Comparison of ENCODE assay signal across 12 cellular contexts in genomic region chr1:180270767-180271639, GRCh38. TPM values are rescaled to one million over a fixed set of nuclear protein-coding genes. Genes with fewer than 3 reads are reported as not detected.
A peak's percentile ranks its signal among the peaks of the same experiment; 100 is the strongest.
DNase-seq lines count a peak whose midpoint lies in the region; ATAC-seq and TF ChIP-seq lines count a peak whose summit lies in the region.
"Had no signal": no experiment of that assay in that cellular context is flagged by ENCODE, and none has a peak within 500 bp of the region (broad histone marks: within the 10 kb centered on the region; RNA-seq: fewer than 3 reads in every experiment).

No MANE protein-coding gene starts in this region.

- peak; percentile 6 for ATAC-seq in stimulated activated effector memory CD8-positive, alpha-beta T cell treated with anti-CD3 and anti-CD28 coated beads, Interleukin-12 subunit alpha, Interleukin-12 subunit beta, amount 100 ng/mL, for 72 hours
- ATAC-seq in activated CD4-positive, alpha-beta T cell treated with anti-CD3 and anti-CD28 coated beads for 36 hours: no peak
- ATAC-seq in GM21576 (IDR thresholded peaks at IDR 0.05; ENCODE audit: unreplicated experiment): no peak

- peak overlapping the region; percentile 73 for H3K27ac Mint-ChIP-seq in stimulated activated effector memory CD8-positive, alpha-beta T cell treated with anti-CD3 and anti-CD28 coated beads, Interleukin-12 subunit alpha, Interleukin-12 subunit beta, amount 100 ng/mL, for 72 hours
- H3K27ac Mint-ChIP-seq in activated CD4-positive, alpha-beta T cell treated with anti-CD3 and anti-CD28 coated beads for 36 hours: no peak overlapping the region

- intact Hi-C loops in A673 (cut with micrococcal nuclease; ENCODE audit: unreplicated experiment): no loop called here
- intact Hi-C loops in activated CD4-positive, alpha-beta T cell treated with anti-CD3 and anti-CD28 coated beads for 36 hours (cut with DNase I, micrococcal nuclease): no loop called here

- no peaks in the 10 kb centered on the region for H3K27me3 ChIP-seq in A673 (replicated peaks; ENCODE audit: insufficient read depth, low read depth, low read length, poor library complexity)

- CTCF ChIA-PET in A673 (lab: Charles Lee): no interaction called here
- CTCF ChIA-PET in activated CD4-positive, alpha-beta T cell treated with anti-CD3 and anti-CD28 coated beads for 36 hours (lab: Charles Lee): interaction anchor here (0.5 to 1.6 kb wide), 6 partner anchors 18 to 217 kb away, joined by 3 to 7 read pairs (median 4); no protein-coding TSS in a partner anchor

- peak; percentile 35 for DNase-seq in activated CD8-positive, alpha-beta memory T cell treated with anti-CD3 and anti-CD28 coated beads, Interleukin-2, amount 50 U/mL, for 48 hours
- DNase-seq in activated CD8-positive, alpha-beta memory T cell treated with anti-CD3 and anti-CD28 coated beads for 24 hours: no peak
- DNase-seq in astrocyte of the cerebellum (ENCODE audit: low read depth) (peak; percentile 38), islet precursor cell (peak; percentile 58), A673 (ENCODE audit: low spot score) (no peak)
- DNase-seq in stimulated activated effector memory CD8-positive, alpha-beta T cell treated with anti-CD3 and anti-CD28 coated beads, Interleukin-12 subunit alpha, Interleukin-12 subunit beta, amount 100 ng/mL, for 72 hours (ENCODE audit: low spot score in 2 of 2): no peak
- DNase-seq in activated CD4-positive, alpha-beta T cell treated with anti-CD3 and anti-CD28 coated beads for 36 hours: no peak
- DNase-seq: kidney, NCI-H2081 had no signal

- TF ChIP-seq CTCF in astrocyte of the cerebellum (IDR thresholded peaks at IDR 0.05; ENCODE audit: low read depth, low read length, missing control alignments): no peak
- no peak for TF ChIP-seq CTCF in A673 (conservative IDR thresholded peaks at IDR 0.05; ENCODE audit: low read depth, low read length)

- H3K27me3 Mint-ChIP-seq in activated CD4-positive, alpha-beta T cell treated with anti-CD3 and anti-CD28 coated beads for 36 hours: no peaks in the 10 kb centered on the region

- no peak overlapping the region for H3K27ac ChIP-seq in A673 (ENCODE audit: low read depth, low read length, poor library complexity, severe bottlenecking)
- H3K27ac ChIP-seq: SK-N-MC had no signal

- peaks cover 6% of the 10 kb centered on the region for H3K36me3 Mint-ChIP-seq in stimulated activated effector memory CD8-positive, alpha-beta T cell treated with anti-CD3 and anti-CD28 coated beads, Interleukin-12 subunit alpha, Interleukin-12 subunit beta, amount 100 ng/mL, for 72 hours
- peaks cover 7% of the 10 kb centered on the region for H3K36me3 Mint-ChIP-seq in activated CD4-positive, alpha-beta T cell treated with anti-CD3 and anti-CD28 coated beads for 36 hours (ENCODE audit: low read depth)

- H3K4me3 ChIP-seq in astrocyte of the cerebellum (ENCODE audit: low read depth, low read length) (no peak overlapping the region), A673 (ENCODE audit: low read depth, low read length, poor library complexity, severe bottlenecking) (no peak overlapping the region)
- H3K4me3 ChIP-seq: SK-N-MC had no signal

- H3K9me3 Mint-ChIP-seq in stimulated activated effector memory CD8-positive, alpha-beta T cell treated with anti-CD3 and anti-CD28 coated beads, Interleukin-12 subunit alpha, Interleukin-12 subunit beta, amount 100 ng/mL, for 72 hours: no peaks in the 10 kb centered on the region
- no peaks in the 10 kb centered on the region for H3K9me3 Mint-ChIP-seq in activated CD4-positive, alpha-beta T cell treated with anti-CD3 and anti-CD28 coated beads for 36 hours (ENCODE audit: low read depth)

- BruUV-seq in A673 (replicated peaks; lab: Mats Ljungman, UMichigan): no TSS peak

- no peaks in the 10 kb centered on the region for H3K4me1 ChIP-seq in A673 (ENCODE audit: insufficient read depth, low read length, poor library complexity, severe bottlenecking)

- H3K36me3 ChIP-seq in A673 (ENCODE audit: insufficient read depth, low read length, poor library complexity, severe bottlenecking): no peaks in the 10 kb centered on the region

- POLR2A ChIA-PET in A673 (lab: Charles Lee; ENCODE audit: low non-redundant PET): interaction anchor here (0.6 kb wide), 2 partner anchors 12 to 1129 kb away, joined by 3 to 16 read pairs; no protein-coding TSS in a partner anchor
- POLR2A ChIA-PET in activated CD4-positive, alpha-beta T cell treated with anti-CD3 and anti-CD28 coated beads for 36 hours (lab: Charles Lee): no interaction called here

- in situ Hi-C loops in astrocyte of the cerebellum (cut with HindIII; ENCODE audit: low sequenced_read_pairs): no loop called here

- no peaks in the 10 kb centered on the region for H3K9me3 ChIP-seq in A673 (ENCODE audit: low read depth, low read length, poor library complexity, severe bottlenecking)

- no peak overlapping the region for H3K4me3 Mint-ChIP-seq in stimulated activated effector memory CD8-positive, alpha-beta T cell treated with anti-CD3 and anti-CD28 coated beads, Interleukin-12 subunit alpha, Interleukin-12 subunit beta, amount 100 ng/mL, for 72 hours
- no peak overlapping the region for H3K4me3 Mint-ChIP-seq in activated CD4-positive, alpha-beta T cell treated with anti-CD3 and anti-CD28 coated beads for 36 hours

- H3K4me1 Mint-ChIP-seq in stimulated activated effector memory CD8-positive, alpha-beta T cell treated with anti-CD3 and anti-CD28 coated beads, Interleukin-12 subunit alpha, Interleukin-12 subunit beta, amount 100 ng/mL, for 72 hours: no peaks in the 10 kb centered on the region
- no peaks in the 10 kb centered on the region for H3K4me1 Mint-ChIP-seq in activated CD4-positive, alpha-beta T cell treated with anti-CD3 and anti-CD28 coated beads for 36 hours

RNA-seq across cellular contexts. Expression of gene LHX4, which starts 40.9 kb away (rescaled TPM):
- total RNA-seq in A673 (2021): 0.07 TPM in 1 of 2 replicates, not detected in the other
- total RNA-seq in activated CD4-positive, alpha-beta T cell treated with anti-CD3 and anti-CD28 coated beads for 36 hours: not detected
- total RNA-seq: dermis blood vessel endothelial cell, kidney had no signal

Comparison
In these comparisons a context has a peak if more than half of its experiments do, and no peak if none do; other contexts are left out.
1. DNase-seq: peak in activated CD8-positive, alpha-beta memory T cell treated with anti-CD3 and anti-CD28 coated beads, Interleukin-2, amount 50 U/mL, for 48 hours (single experiment), astrocyte of the cerebellum (single experiment) and islet precursor cell (single experiment); none in activated CD8-positive, alpha-beta memory T cell treated with anti-CD3 and anti-CD28 coated beads for 24 hours (single experiment), stimulated activated effector memory CD8-positive, alpha-beta T cell treated with anti-CD3 and anti-CD28 coated beads, Interleukin-12 subunit alpha, Interleukin-12 subunit beta, amount 100 ng/mL, for 72 hours (0 of 2), A673 (single experiment) and activated CD4-positive, alpha-beta T cell treated with anti-CD3 and anti-CD28 coated beads for 36 hours (single experiment).